Comparison of ENCODE assay signal across 7 cellular contexts in the genomic region with DNA sequence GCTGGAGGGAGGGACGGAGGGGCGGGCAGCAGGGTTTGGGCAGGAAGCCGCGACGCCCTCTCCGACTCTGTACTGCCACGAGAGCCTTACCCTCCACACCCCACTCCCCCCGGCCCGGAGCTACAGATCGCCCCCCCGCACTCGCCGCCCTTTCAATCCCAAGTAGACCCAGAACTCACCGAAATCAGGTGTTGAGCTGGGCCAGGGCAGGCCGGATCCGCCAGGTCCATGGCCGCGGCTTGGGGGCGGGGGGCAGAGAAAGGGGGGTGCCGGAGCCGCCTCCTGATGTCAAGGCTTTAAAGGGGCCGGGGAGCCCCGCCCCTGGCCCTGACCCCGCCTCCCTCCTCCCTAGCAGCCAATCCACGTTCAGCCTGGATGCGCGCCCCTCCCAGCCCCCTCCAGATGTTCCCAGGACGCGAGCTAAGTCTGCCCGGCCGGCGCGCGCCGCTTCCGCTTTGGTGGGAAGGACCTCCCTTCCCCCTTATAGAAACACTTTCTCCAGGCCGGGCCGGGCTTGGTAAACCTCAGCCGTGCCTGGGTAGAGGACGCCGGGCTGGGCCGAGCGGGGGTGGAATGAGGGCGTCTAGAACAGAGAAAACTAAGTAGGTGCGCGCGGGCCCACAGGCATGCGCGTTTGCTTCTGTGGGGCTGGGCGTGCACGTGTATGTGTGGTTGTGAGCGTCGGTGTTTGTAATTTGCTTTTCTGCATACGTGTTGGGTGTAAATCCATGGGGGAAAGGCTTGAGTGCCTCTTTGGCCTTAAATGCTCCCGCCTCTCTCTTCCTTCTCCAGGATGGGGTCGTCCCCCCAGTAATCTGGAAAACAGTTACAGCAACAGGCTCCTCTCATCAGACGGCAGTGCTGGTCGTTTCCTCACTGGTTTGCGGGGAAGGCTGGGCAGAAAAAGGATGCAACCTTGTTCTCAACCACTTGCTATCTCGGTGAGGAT. TPM values are rescaled to one million over a fixed set of nuclear protein-coding genes. Genes with fewer than 3 reads are reported as not detected.
DNase-seq lines count a peak whose midpoint lies in the region; ATAC-seq and TF ChIP-seq lines count a peak whose summit lies in the region.

A gene with protein sequence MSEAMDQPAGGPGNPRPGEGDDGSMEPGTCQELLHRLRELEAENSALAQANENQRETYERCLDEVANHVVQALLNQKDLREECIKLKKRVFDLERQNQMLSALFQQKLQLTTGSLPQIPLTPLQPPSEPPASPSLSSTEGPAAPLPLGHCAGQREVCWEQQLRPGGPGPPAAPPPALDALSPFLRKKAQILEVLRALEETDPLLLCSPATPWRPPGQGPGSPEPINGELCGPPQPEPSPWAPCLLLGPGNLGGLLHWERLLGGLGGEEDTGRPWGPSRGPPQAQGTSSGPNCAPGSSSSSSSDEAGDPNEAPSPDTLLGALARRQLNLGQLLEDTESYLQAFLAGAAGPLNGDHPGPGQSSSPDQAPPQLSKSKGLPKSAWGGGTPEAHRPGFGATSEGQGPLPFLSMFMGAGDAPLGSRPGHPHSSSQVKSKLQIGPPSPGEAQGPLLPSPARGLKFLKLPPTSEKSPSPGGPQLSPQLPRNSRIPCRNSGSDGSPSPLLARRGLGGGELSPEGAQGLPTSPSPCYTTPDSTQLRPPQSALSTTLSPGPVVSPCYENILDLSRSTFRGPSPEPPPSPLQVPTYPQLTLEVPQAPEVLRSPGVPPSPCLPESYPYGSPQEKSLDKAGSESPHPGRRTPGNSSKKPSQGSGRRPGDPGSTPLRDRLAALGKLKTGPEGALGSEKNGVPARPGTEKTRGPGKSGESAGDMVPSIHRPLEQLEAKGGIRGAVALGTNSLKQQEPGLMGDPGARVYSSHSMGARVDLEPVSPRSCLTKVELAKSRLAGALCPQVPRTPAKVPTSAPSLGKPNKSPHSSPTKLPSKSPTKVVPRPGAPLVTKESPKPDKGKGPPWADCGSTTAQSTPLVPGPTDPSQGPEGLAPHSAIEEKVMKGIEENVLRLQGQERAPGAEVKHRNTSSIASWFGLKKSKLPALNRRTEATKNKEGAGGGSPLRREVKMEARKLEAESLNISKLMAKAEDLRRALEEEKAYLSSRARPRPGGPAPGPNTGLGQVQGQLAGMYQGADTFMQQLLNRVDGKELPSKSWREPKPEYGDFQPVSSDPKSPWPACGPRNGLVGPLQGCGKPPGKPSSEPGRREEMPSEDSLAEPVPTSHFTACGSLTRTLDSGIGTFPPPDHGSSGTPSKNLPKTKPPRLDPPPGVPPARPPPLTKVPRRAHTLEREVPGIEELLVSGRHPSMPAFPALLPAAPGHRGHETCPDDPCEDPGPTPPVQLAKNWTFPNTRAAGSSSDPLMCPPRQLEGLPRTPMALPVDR (N-terminal part only) (minus strand): TSS at position 271 of the 949 bp plus-strand sequence. CDS start 24,369 bp downstream, outside the sequence.

- DNase-seq in NCI-H2029 treated with DMSO at 0.1 percent for 48 hours (lab: John Stamatoyannopoulos, UW) (peak; percentile 80), T1000 (lab: John Stamatoyannopoulos, UW) (peak; percentile 93), astrocyte of the spinal cord (ENCODE audit: low read depth, low spot score) (peak; percentile 98), hepatocyte (ENCODE audit: low spot score) (peak; percentile 98), retinal pigment epithelial cell (ENCODE audit: low read depth) (peak; percentile 76)

- H3K4me3 ChIP-seq in astrocyte of the spinal cord (ENCODE audit: low read depth, low read length) (peak within 1 kb of the TSS; percentile 82), hepatocyte (peak within 1 kb of the TSS; percentile 84), retinal pigment epithelial cell (ENCODE audit: low read length) (peak within 1 kb of the TSS; percentile 77)

- peak within 1 kb of the TSS; percentile 92 for H3K27ac ChIP-seq in hepatocyte

- H3K9me2 ChIP-seq in hepatocyte (replicated peaks; ENCODE audit: insufficient read depth), result no peaks in the 10 kb centered on the region

- in situ Hi-C loops in astrocyte of the spinal cord (cut with HindIII; ENCODE audit: low sequenced_read_pairs), result no loop called here

- peaks cover 47% of the 10 kb centered on the region for H3K79me2 ChIP-seq in hepatocyte

- no peaks in the 10 kb centered on the region for H3K27me3 ChIP-seq in hepatocyte

- no peaks in the 10 kb centered on the region for H3K36me3 ChIP-seq in hepatocyte (replicated peaks; ENCODE audit: insufficient read depth, low read depth)

- peaks cover 23% of the 10 kb centered on the region for H3K4me1 ChIP-seq in hepatocyte (ENCODE audit: insufficient read depth)

- peaks cover 30% of the 10 kb centered on the region for H4K20me1 ChIP-seq in hepatocyte (ENCODE audit: insufficient read depth, poor library complexity, severe bottlenecking)

- peak; percentile 74 for TF ChIP-seq POLR2A in GM18505 (IDR thresholded peaks at IDR 0.05; ENCODE audit: borderline replicate concordance, extremely low read depth, insufficient read depth, insufficient read length)

- TF ChIP-seq CTCF in astrocyte of the spinal cord (IDR thresholded peaks at IDR 0.05; ENCODE audit: low read depth, low read length) (no peak), hepatocyte (IDR thresholded peaks at IDR 0.05; ENCODE audit: poor library complexity) (no peak), retinal pigment epithelial cell (conservative IDR thresholded peaks at IDR 0.05; ENCODE audit: low read depth, low read length) (no peak)

- H3K9me3 ChIP-seq in hepatocyte (ENCODE audit: low read depth), result no peaks in the 10 kb centered on the region

- peak within 1 kb of the TSS; percentile 58 for H2AFZ ChIP-seq in hepatocyte

- ATAC-seq in GM18505 (IDR thresholded peaks at IDR 0.05; ENCODE audit: unreplicated experiment) (peak; percentile 88), HG02973 (IDR thresholded peaks at IDR 0.05; ENCODE audit: unreplicated experiment) (peak; percentile 68)

- peak within 1 kb of the TSS; percentile 83 for H3K4me2 ChIP-seq in hepatocyte

- WGBS in hepatocyte (ENCODE audit: low lambda C conversion rate, missing lambda C conversion rate), result 2% methylated on average over 32 of the region's 60 CpGs

RNA-seq across cellular contexts. Expression of the gene that starts here (rescaled TPM):
- total RNA-seq in hepatocyte, result 13.1 and 14.5 TPM in 2 replicates
- 26.7 and 32.0 TPM in 2 replicates for polyA plus RNA-seq in hepatocyte

Comparison
In these comparisons a context has a peak if more than half of its experiments do, and no peak if none do; other contexts are left out.
1. Peak in every context shown above with its lines: DNase-seq, ATAC-seq, H3K4me3 ChIP-seq and H3K27ac ChIP-seq.